In genomic region chr2:9003366-9003615, GRCh38 we compare ENCODE assay signal across 8 cellular contexts.
A peak's percentile ranks its signal among the peaks of the same experiment; 100 is the strongest.
DNase-seq lines count a peak whose midpoint lies in the region; ATAC-seq and TF ChIP-seq lines count a peak whose summit lies in the region.

No MANE protein-coding gene starts in this region.

- DNase-seq in AML-193 (lab: John Stamatoyannopoulos, UW) (no peak), ACHN (no peak), midbrain (lab: John Stamatoyannopoulos, UW) (no peak), middle frontal gyrus (ENCODE audit: extremely low spot score, low spot score) (no peak)

- peak; percentile 0 for TF ChIP-seq POLR2A in GM18505 (IDR thresholded peaks at IDR 0.05; ENCODE audit: borderline replicate concordance, extremely low read depth, insufficient read depth, insufficient read length)

- H3K4me3 ChIP-seq in iPS-11a (ENCODE audit: low read depth, low read length) = peak overlapping the region; percentile 69
- peak overlapping the region; percentile 56 to 85 (median 78) for H3K4me3 ChIP-seq in skin epidermis

- peak overlapping the region; percentile 89 for H3K27ac ChIP-seq in VCaP
- H3K27ac ChIP-seq in skin epidermis = peak overlapping the region in 20 of 21 experiments; percentile 0 to 89 (median 64)

- TF ChIP-seq CTCF in VCaP (conservative IDR thresholded peaks at IDR 0.05) = no peak

- in situ Hi-C loops in ACHN (cut with HindIII; ENCODE audit: low pct_ligation_motif_present, low pct_unique_long_range_greater_than_20kb, low sequenced_read_pairs) = no loop called here

- no peak for ATAC-seq in GM18505 (IDR thresholded peaks at IDR 0.05; ENCODE audit: unreplicated experiment)
